In genomic region chr2:238263204-238264071, GRCh38 we compare ENCODE assay signal across 8 cellular contexts. TPM values are rescaled to one million over a fixed set of nuclear protein-coding genes. Genes with fewer than 3 reads are reported as not detected.
DNase-seq lines count a peak whose midpoint lies in the region; ATAC-seq and TF ChIP-seq lines count a peak whose summit lies in the region.

No MANE protein-coding gene starts in this region.

- no peak overlapping the region for H3K27ac Mint-ChIP-seq in activated naive CD8-positive, alpha-beta T cell treated with anti-CD3 and anti-CD28 coated beads, Interleukin-2, amount 10 ng/mL, durations not matched to agents 7 days and 5 days
- H3K27ac Mint-ChIP-seq in glutamatergic neuron (ENCODE audit: unreplicated experiment), result peak overlapping the region; percentile 52

- H3K4me3 ChIP-seq in MG63, result no peak overlapping the region

- intact Hi-C loops in posterior cingulate gyrus (cut with DNase I), result loop anchor here (1.0 to 10.0 kb wide), 3 partner anchors 103 to 405 kb away; partner anchors contain the start of gene UBE2F

- ATAC-seq in activated naive CD8-positive, alpha-beta T cell treated with anti-CD3 and anti-CD28 coated beads, Interleukin-2, amount 10 ng/mL, durations not matched to agents 7 days and 5 days (ENCODE audit: low read depth), result peak; percentile 71
- ATAC-seq in HG02610 (IDR thresholded peaks at IDR 0.05; ENCODE audit: unreplicated experiment), result no peak

- H3K4me1 Mint-ChIP-seq in activated naive CD8-positive, alpha-beta T cell treated with anti-CD3 and anti-CD28 coated beads, Interleukin-2, amount 10 ng/mL, durations not matched to agents 7 days and 5 days, result peaks cover 10% of the 10 kb centered on the region
- H3K4me1 Mint-ChIP-seq in glutamatergic neuron (ENCODE audit: low read depth, unreplicated experiment), result peaks cover 28% of the 10 kb centered on the region

- POLR2A ChIA-PET in activated naive CD8-positive, alpha-beta T cell treated with anti-CD3 and anti-CD28 coated beads, Interleukin-2, amount 10 ng/mL, durations not matched to agents 7 days and 5 days (lab: Charles Lee), result no interaction called here

- H3K4me3 Mint-ChIP-seq in activated naive CD8-positive, alpha-beta T cell treated with anti-CD3 and anti-CD28 coated beads, Interleukin-2, amount 10 ng/mL, durations not matched to agents 7 days and 5 days, result no peak overlapping the region
- no peak overlapping the region for H3K4me3 Mint-ChIP-seq in glutamatergic neuron (ENCODE audit: unreplicated experiment)

- H3K36me3 ChIP-seq in MG63, result no peaks in the 10 kb centered on the region

- peaks cover 8% of the 10 kb centered on the region for H3K36me3 Mint-ChIP-seq in activated naive CD8-positive, alpha-beta T cell treated with anti-CD3 and anti-CD28 coated beads, Interleukin-2, amount 10 ng/mL, durations not matched to agents 7 days and 5 days
- no peaks in the 10 kb centered on the region for H3K36me3 Mint-ChIP-seq in glutamatergic neuron (ENCODE audit: unreplicated experiment)

- no peaks in the 10 kb centered on the region for H3K9me3 Mint-ChIP-seq in activated naive CD8-positive, alpha-beta T cell treated with anti-CD3 and anti-CD28 coated beads, Interleukin-2, amount 10 ng/mL, durations not matched to agents 7 days and 5 days
- peaks cover 14% of the 10 kb centered on the region for H3K9me3 Mint-ChIP-seq in glutamatergic neuron (ENCODE audit: unreplicated experiment)

- H3K27me3 Mint-ChIP-seq in activated naive CD8-positive, alpha-beta T cell treated with anti-CD3 and anti-CD28 coated beads, Interleukin-2, amount 10 ng/mL, durations not matched to agents 7 days and 5 days, result no peaks in the 10 kb centered on the region
- H3K27me3 Mint-ChIP-seq in glutamatergic neuron (ENCODE audit: unreplicated experiment), result peaks cover 8% of the 10 kb centered on the region

- H3K27me3 ChIP-seq in MG63, result no peaks in the 10 kb centered on the region

- peak; percentile 88 for TF ChIP-seq CTCF in glutamatergic neuron (IDR thresholded peaks at IDR 0.05; ENCODE audit: partially characterized antibody, unreplicated experiment)

- peak; percentile 68 for DNase-seq in GF-D8 (lab: John Stamatoyannopoulos, UW)
- DNase-seq in MG63, result peak; percentile 86
- peak; percentile 74 for DNase-seq in SKM-1 (lab: John Stamatoyannopoulos, UW; ENCODE audit: unreplicated experiment)
- DNase-seq in activated naive CD8-positive, alpha-beta T cell treated with anti-CD3 and anti-CD28 coated beads, Interleukin-2, amount 10 ng/mL, durations not matched to agents 7 days and 5 days, result peak; percentile 80
- DNase-seq in glutamatergic neuron, result peak; percentile 91
- peak; percentile 84 to 99 (median 94) for DNase-seq in posterior cingulate gyrus
- peak; percentile 93 for DNase-seq in ureter (ENCODE audit: low spot score)

- H3K9me3 ChIP-seq in MG63, result no peaks in the 10 kb centered on the region

RNA-seq across cellular contexts. Expression of gene HES6, which starts 23.6 kb away (rescaled TPM):
- 23.5 and 30.4 TPM in 2 replicates for total RNA-seq in MG63 (2014; rRNA removed; shearing (Covaris generic); ENCODE audit: low replicate concordance)
- 1 to 10 TPM; 4.3 to 7.1 TPM for total RNA-seq in activated naive CD8-positive, alpha-beta T cell treated with anti-CD3 and anti-CD28 coated beads, Interleukin-2, amount 10 ng/mL, durations not matched to agents 7 days and 5 days
- total RNA-seq in glutamatergic neuron (ENCODE audit: unreplicated experiment) (665 TPM), ureter (3.4 TPM)

RNA-seq across cellular contexts. Expression of gene PER2, which starts 25.0 kb away (rescaled TPM):
- 0.54 and 0.72 TPM in 2 replicates for total RNA-seq in MG63 (2014; rRNA removed; shearing (Covaris generic); ENCODE audit: low replicate concordance)
- total RNA-seq in activated naive CD8-positive, alpha-beta T cell treated with anti-CD3 and anti-CD28 coated beads, Interleukin-2, amount 10 ng/mL, durations not matched to agents 7 days and 5 days, result 10 to 100 TPM; 13.0 to 13.7 TPM
- 3.8 TPM for total RNA-seq in glutamatergic neuron (ENCODE audit: unreplicated experiment)
- total RNA-seq in ureter, result 30.5 TPM

RNA-seq across cellular contexts. Expression of gene TRAF3IP1, which starts 56.9 kb away (rescaled TPM):
- total RNA-seq in MG63 (2014; rRNA removed; shearing (Covaris generic); ENCODE audit: low replicate concordance), result 3.3 and 3.8 TPM in 2 replicates
- 1 to 10 TPM; 8.6 to 8.7 TPM for total RNA-seq in activated naive CD8-positive, alpha-beta T cell treated with anti-CD3 and anti-CD28 coated beads, Interleukin-2, amount 10 ng/mL, durations not matched to agents 7 days and 5 days
- 10.3 TPM for total RNA-seq in glutamatergic neuron (ENCODE audit: unreplicated experiment)
- 22.4 TPM for total RNA-seq in ureter

RNA-seq across cellular contexts. Expression of gene ILKAP, which starts 59.9 kb away (rescaled TPM):
- 59.6 and 69.4 TPM in 2 replicates for total RNA-seq in MG63 (2014; rRNA removed; shearing (Covaris generic); ENCODE audit: low replicate concordance)
- 10 to 100 TPM; 56.3 to 59.1 TPM for total RNA-seq in activated naive CD8-positive, alpha-beta T cell treated with anti-CD3 and anti-CD28 coated beads, Interleukin-2, amount 10 ng/mL, durations not matched to agents 7 days and 5 days
- total RNA-seq in glutamatergic neuron (ENCODE audit: unreplicated experiment), result 61.3 TPM
- 67.4 TPM for total RNA-seq in ureter

Comparison
In these comparisons a context has a peak if more than half of its experiments do, and no peak if none do; other contexts are left out.
1. RNA of gene HES6, which starts 23.6 kb away (total RNA-seq): 665 TPM in glutamatergic neuron (single experiment); 23.5 to 30.4 TPM in MG63, 4.3 to 7.1 TPM in activated naive CD8-positive, alpha-beta T cell treated with anti-CD3 and anti-CD28 coated beads, Interleukin-2, amount 10 ng/mL, durations not matched to agents 7 days and 5 days and 3.4 TPM in ureter (single experiment); every median in the first group is over 10 times any median in the second.
2. Peak in every context shown above with its lines, with median percentiles within 50 percentile points of each other: DNase-seq.